ENCODE assay signal across 1 cellular context in the genomic region with DNA sequence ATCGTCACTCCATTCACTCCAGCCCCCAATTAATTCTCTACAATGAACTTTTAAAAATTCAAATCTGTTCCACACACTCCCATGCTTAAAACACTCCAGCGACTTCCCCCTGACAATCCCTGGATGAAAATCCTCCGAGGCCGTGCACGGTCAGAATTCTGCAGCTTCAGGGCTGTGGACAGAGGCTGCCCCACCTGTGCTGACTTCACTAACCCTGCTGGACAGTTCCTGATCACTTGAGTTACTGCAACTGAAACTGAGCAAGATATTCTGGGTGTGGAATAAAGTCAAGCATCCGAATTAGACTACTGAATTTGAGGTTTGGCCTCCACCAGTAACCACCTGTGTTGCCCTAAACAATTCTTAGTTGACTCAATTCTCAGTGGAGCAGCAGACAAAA.
A peak's percentile ranks its signal among the peaks of the same experiment; 100 is the strongest.
TF ChIP-seq lines count a peak whose summit lies in the region.

No MANE protein-coding gene starts in this region.

TF ChIP-seq in HepG2, 621 proteins besides CTCF, POLR2A, EP300 and RAD21 (continued from another document and continues in another):
- TF ChIP-seq SIN3A (IDR thresholded peaks at IDR 0.05; ENCODE audit: borderline replicate concordance, low read depth, low read length), result peak; percentile 84; the same call in 1 of the 2 replicates
- peak; percentile 18; the same call in 1 of the 2 replicates for TF ChIP-seq MED1 (CRISPR knock-in tag; IDR thresholded peaks at IDR 0.05)
- 0 out of 2 replicates have a peak, but pooled peaks have one; percentile 44 for TF ChIP-seq SNAPC4 (CRISPR knock-in tag; IDR thresholded peaks at IDR 0.05)
- no peak for TF ChIP-seq REXO4 (CRISPR knock-in tag; IDR thresholded peaks at IDR 0.05; ENCODE audit: borderline replicate concordance)
- TF ChIP-seq HOXA5 (CRISPR knock-in tag; IDR thresholded peaks at IDR 0.05), result 0 out of 2 replicates have a peak, but pooled peaks have one; percentile 25
- TF ChIP-seq, protein P1, sequence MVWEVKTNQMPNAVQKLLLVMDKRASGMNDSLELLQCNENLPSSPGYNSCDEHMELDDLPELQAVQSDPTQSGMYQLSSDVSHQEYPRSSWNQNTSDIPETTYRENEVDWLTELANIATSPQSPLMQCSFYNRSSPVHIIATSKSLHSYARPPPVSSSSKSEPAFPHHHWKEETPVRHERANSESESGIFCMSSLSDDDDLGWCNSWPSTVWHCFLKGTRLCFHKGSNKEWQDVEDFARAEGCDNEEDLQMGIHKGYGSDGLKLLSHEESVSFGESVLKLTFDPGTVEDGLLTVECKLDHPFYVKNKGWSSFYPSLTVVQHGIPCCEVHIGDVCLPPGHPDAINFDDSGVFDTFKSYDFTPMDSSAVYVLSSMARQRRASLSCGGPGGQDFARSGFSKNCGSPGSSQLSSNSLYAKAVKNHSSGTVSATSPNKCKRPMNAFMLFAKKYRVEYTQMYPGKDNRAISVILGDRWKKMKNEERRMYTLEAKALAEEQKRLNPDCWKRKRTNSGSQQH (CRISPR knock-in tag; IDR thresholded peaks at IDR 0.05; ENCODE audit: low read depth), result 0 out of 2 replicates have a peak, but pooled peaks have one; percentile 50
- no peak for TF ChIP-seq ZNF619 (CRISPR knock-in tag; IDR thresholded peaks at IDR 0.05)
- no peak for TF ChIP-seq ZNF772 (CRISPR knock-in tag; IDR thresholded peaks at IDR 0.05)
- TF ChIP-seq, protein P2, sequence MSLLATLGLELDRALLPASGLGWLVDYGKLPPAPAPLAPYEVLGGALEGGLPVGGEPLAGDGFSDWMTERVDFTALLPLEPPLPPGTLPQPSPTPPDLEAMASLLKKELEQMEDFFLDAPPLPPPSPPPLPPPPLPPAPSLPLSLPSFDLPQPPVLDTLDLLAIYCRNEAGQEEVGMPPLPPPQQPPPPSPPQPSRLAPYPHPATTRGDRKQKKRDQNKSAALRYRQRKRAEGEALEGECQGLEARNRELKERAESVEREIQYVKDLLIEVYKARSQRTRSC (CRISPR knock-in tag; IDR thresholded peaks at IDR 0.05; ENCODE audit: low read depth), result no peak
- no peak for TF ChIP-seq SOX6 (IDR thresholded peaks at IDR 0.05)
- peak; percentile 14; the same call in 1 of the 2 replicates for TF ChIP-seq SOX6 (CRISPR knock-in tag; IDR thresholded peaks at IDR 0.05)
- TF ChIP-seq ZNF160 (CRISPR knock-in tag; IDR thresholded peaks at IDR 0.05), result 0 out of 2 replicates have a peak, but pooled peaks have one; percentile 36
- no peak for TF ChIP-seq SSRP1 (CRISPR knock-in tag; IDR thresholded peaks at IDR 0.05)
- TF ChIP-seq THAP11 (CRISPR knock-in tag; IDR thresholded peaks at IDR 0.05), result 0 out of 2 replicates have a peak, but pooled peaks have one; percentile 13
- TF ChIP-seq TEAD3 (CRISPR knock-in tag; optimal IDR thresholded peaks at IDR 0.05; ENCODE audit: borderline replicate concordance), result no peak
- TF ChIP-seq MEF2D (CRISPR knock-in tag; IDR thresholded peaks at IDR 0.05), result 0 out of 2 replicates have a peak, but pooled peaks have one; percentile 26
- 0 out of 2 replicates have a peak, but pooled peaks have one; percentile 13 for TF ChIP-seq ELF3 (CRISPR knock-in tag; IDR thresholded peaks at IDR 0.05)
- TF ChIP-seq CBX1 (IDR thresholded peaks at IDR 0.05; ENCODE audit: low read depth), result no peak
- no peak for TF ChIP-seq CBFB (CRISPR knock-in tag; IDR thresholded peaks at IDR 0.05)
- TF ChIP-seq ZNF557 (CRISPR knock-in tag; IDR thresholded peaks at IDR 0.05), result no peak
- no peak for TF ChIP-seq ATF7-NPFF (CRISPR knock-in tag; IDR thresholded peaks at IDR 0.05; ENCODE audit: low read depth)
- no peak for TF ChIP-seq ZNF343 (CRISPR knock-in tag; IDR thresholded peaks at IDR 0.05)
- no peak for TF ChIP-seq ZNF431 (CRISPR knock-in tag; IDR thresholded peaks at IDR 0.05; ENCODE audit: borderline replicate concordance, low read depth)
- no peak for TF ChIP-seq POLR2G (IDR thresholded peaks at IDR 0.05; ENCODE audit: low read depth, low read length)
- no peak for TF ChIP-seq ZBTB49 (CRISPR knock-in tag; IDR thresholded peaks at IDR 0.05; ENCODE audit: borderline replicate concordance)
- TF ChIP-seq MIER2 (CRISPR knock-in tag; IDR thresholded peaks at IDR 0.05), result peak; percentile 94
- TF ChIP-seq CHD4 (IDR thresholded peaks at IDR 0.05; ENCODE audit: borderline replicate concordance, low read length), result no peak
- no peak for TF ChIP-seq ZNF580 (CRISPR knock-in tag; IDR thresholded peaks at IDR 0.05; ENCODE audit: borderline replicate concordance, low read depth)
- TF ChIP-seq STAG1 (CRISPR knock-in tag; IDR thresholded peaks at IDR 0.05), result peak; percentile 24
- TF ChIP-seq, protein P3, sequence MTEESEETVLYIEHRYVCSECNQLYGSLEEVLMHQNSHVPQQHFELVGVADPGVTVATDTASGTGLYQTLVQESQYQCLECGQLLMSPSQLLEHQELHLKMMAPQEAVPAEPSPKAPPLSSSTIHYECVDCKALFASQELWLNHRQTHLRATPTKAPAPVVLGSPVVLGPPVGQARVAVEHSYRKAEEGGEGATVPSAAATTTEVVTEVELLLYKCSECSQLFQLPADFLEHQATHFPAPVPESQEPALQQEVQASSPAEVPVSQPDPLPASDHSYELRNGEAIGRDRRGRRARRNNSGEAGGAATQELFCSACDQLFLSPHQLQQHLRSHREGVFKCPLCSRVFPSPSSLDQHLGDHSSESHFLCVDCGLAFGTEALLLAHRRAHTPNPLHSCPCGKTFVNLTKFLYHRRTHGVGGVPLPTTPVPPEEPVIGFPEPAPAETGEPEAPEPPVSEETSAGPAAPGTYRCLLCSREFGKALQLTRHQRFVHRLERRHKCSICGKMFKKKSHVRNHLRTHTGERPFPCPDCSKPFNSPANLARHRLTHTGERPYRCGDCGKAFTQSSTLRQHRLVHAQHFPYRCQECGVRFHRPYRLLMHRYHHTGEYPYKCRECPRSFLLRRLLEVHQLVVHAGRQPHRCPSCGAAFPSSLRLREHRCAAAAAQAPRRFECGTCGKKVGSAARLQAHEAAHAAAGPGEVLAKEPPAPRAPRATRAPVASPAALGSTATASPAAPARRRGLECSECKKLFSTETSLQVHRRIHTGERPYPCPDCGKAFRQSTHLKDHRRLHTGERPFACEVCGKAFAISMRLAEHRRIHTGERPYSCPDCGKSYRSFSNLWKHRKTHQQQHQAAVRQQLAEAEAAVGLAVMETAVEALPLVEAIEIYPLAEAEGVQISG (CRISPR knock-in tag; IDR thresholded peaks at IDR 0.05), result 0 out of 2 replicates have a peak, but pooled peaks have one; percentile 31
- TF ChIP-seq IKZF1 (IDR thresholded peaks at IDR 0.05), result no peak
- TF ChIP-seq, protein P4, sequence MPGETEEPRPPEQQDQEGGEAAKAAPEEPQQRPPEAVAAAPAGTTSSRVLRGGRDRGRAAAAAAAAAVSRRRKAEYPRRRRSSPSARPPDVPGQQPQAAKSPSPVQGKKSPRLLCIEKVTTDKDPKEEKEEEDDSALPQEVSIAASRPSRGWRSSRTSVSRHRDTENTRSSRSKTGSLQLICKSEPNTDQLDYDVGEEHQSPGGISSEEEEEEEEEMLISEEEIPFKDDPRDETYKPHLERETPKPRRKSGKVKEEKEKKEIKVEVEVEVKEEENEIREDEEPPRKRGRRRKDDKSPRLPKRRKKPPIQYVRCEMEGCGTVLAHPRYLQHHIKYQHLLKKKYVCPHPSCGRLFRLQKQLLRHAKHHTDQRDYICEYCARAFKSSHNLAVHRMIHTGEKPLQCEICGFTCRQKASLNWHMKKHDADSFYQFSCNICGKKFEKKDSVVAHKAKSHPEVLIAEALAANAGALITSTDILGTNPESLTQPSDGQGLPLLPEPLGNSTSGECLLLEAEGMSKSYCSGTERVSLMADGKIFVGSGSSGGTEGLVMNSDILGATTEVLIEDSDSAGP (CRISPR knock-in tag; IDR thresholded peaks at IDR 0.05; ENCODE audit: borderline replicate concordance), result no peak
- no peak for TF ChIP-seq ZNF3 (CRISPR knock-in tag; IDR thresholded peaks at IDR 0.05)
- TF ChIP-seq ZNF33A (CRISPR knock-in tag; IDR thresholded peaks at IDR 0.05; ENCODE audit: borderline replicate concordance), result no peak
- TF ChIP-seq, protein P5, sequence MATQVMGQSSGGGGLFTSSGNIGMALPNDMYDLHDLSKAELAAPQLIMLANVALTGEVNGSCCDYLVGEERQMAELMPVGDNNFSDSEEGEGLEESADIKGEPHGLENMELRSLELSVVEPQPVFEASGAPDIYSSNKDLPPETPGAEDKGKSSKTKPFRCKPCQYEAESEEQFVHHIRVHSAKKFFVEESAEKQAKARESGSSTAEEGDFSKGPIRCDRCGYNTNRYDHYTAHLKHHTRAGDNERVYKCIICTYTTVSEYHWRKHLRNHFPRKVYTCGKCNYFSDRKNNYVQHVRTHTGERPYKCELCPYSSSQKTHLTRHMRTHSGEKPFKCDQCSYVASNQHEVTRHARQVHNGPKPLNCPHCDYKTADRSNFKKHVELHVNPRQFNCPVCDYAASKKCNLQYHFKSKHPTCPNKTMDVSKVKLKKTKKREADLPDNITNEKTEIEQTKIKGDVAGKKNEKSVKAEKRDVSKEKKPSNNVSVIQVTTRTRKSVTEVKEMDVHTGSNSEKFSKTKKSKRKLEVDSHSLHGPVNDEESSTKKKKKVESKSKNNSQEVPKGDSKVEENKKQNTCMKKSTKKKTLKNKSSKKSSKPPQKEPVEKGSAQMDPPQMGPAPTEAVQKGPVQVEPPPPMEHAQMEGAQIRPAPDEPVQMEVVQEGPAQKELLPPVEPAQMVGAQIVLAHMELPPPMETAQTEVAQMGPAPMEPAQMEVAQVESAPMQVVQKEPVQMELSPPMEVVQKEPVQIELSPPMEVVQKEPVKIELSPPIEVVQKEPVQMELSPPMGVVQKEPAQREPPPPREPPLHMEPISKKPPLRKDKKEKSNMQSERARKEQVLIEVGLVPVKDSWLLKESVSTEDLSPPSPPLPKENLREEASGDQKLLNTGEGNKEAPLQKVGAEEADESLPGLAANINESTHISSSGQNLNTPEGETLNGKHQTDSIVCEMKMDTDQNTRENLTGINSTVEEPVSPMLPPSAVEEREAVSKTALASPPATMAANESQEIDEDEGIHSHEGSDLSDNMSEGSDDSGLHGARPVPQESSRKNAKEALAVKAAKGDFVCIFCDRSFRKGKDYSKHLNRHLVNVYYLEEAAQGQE (IDR thresholded peaks at IDR 0.05; ENCODE audit: borderline replicate concordance in 1 of 2, low read depth in 1 of 2, low read length in 2 of 2), result peak; percentile 57 to 92
- TF ChIP-seq BRD4 (CRISPR knock-in tag; IDR thresholded peaks at IDR 0.05), result 0 out of 2 replicates have a peak, but pooled peaks have one; percentile 14
- peak; percentile 78 for TF ChIP-seq SAP130 (CRISPR knock-in tag; IDR thresholded peaks at IDR 0.05; ENCODE audit: low read depth)
- no peak for TF ChIP-seq ZNF24 (IDR thresholded peaks at IDR 0.05)
